In the genomic region with DNA sequence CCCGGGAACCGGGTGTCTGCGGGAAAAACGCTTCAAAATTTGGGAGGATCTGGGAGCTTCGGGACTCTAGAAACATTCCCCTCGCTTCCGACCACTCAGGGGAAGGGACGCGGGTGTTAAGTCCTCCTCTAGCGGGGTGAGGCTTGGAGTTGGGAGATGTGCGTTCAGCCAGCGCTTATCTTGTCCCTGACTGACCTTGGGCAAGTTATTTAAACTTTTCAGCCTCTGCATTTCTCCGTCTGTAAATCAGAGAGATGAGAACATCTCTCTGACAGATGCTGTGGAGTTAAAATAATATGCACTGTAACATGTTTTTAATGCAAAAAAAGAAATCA, we compare ENCODE assay signal across 10 cellular contexts.
A peak's percentile ranks its signal among the peaks of the same experiment; 100 is the strongest.
DNase-seq lines count a peak whose midpoint lies in the region; ATAC-seq, FAIRE-seq and TF ChIP-seq lines count a peak whose summit lies in the region.
"Had no signal": no experiment of that assay in that cellular context is flagged by ENCODE, and none has a peak within 500 bp of the region (broad histone marks: within the 10 kb centered on the region; RNA-seq: fewer than 3 reads in every experiment).

No MANE protein-coding gene starts in this region.

- no peak overlapping the region for H3K23ac ChIP-seq in H1 (ENCODE audit: insufficient read length)

- H2BK5ac ChIP-seq in H1 (ENCODE audit: low read depth, low read length), result no peak overlapping the region

- no peak for FAIRE-seq in H1 (lab: Jason Lieb, UNC)
- FAIRE-seq in H54 (lab: Jason Lieb, UNC), result no peak

- H4K20me1 ChIP-seq in HCT116 (ENCODE audit: insufficient read depth) (no peaks in the 10 kb centered on the region), H1 (replicated peaks in 1 of 2; ENCODE audit: control insufficient read depth in 1 of 2, insufficient read depth in 2 of 2, low read length in 2 of 2) (no peaks in the 10 kb centered on the region)

- CTCF ChIA-PET in A673 (lab: Charles Lee), result no interaction called here
- CTCF ChIA-PET in HCT116 (lab: Charles Lee), result no interaction called here
- CTCF ChIA-PET in H1 (lab: Charles Lee; ENCODE audit: partially characterized antibody), result interaction anchor here (1.5 to 1.7 kb wide), 2 partner anchors 12 to 15 kb away, joined by 3 to 8 read pairs; no protein-coding TSS in a partner anchor

- H2BK120ac ChIP-seq in H1 (replicated peaks; ENCODE audit: low read depth, low read length), result no peak overlapping the region

- no peak overlapping the region for H2AK5ac ChIP-seq in H1 (ENCODE audit: low read depth, low read length)

- H3K27ac ChIP-seq in A673 (ENCODE audit: low read depth, low read length, poor library complexity, severe bottlenecking), result no peak overlapping the region
- H3K27ac ChIP-seq in HCT116 (ENCODE audit: low read depth, low read length), result no peak overlapping the region
- no peak overlapping the region for H3K27ac ChIP-seq in H1 (ENCODE audit: low read depth, low read length)
- H3K27ac ChIP-seq: VCaP had no signal

- no peak overlapping the region for H3K9ac ChIP-seq in HCT116 (ENCODE audit: low read length)
- H3K9ac ChIP-seq in H1 (replicated peaks in 1 of 4; ENCODE audit: extremely low read depth in 1 of 4, low read depth in 3 of 4, low read length in 3 of 4), result no peak overlapping the region

- no peaks in the 10 kb centered on the region for H3K79me1 ChIP-seq in H1 (ENCODE audit: low read depth, low read length)

- H3K18ac ChIP-seq in H1 (ENCODE audit: extremely low read depth, low read length), result no peak overlapping the region

- BruUV-seq in A673 (replicated peaks; lab: Mats Ljungman, UMichigan), result no TSS peak
- no TSS peak for BruUV-seq in HCT116 (replicated peaks; lab: Mats Ljungman, UMichigan)

- ATAC-seq in HCT116 (no peak), GM19035 (IDR thresholded peaks at IDR 0.05; ENCODE audit: unreplicated experiment) (no peak)
- ATAC-seq: CD8-positive, alpha-beta T cell had no signal

- H3K4me1 ChIP-seq in A673 (ENCODE audit: insufficient read depth, low read length, poor library complexity, severe bottlenecking), result no peaks in the 10 kb centered on the region
- H3K4me1 ChIP-seq in HCT116 (ENCODE audit: control insufficient read depth in 1 of 2, insufficient read depth in 2 of 2, low read length in 2 of 2), result peaks cover 0 to 5% of the 10 kb centered on the region in 2 experiments; a peak in 1 of 4 replicates
- peaks cover 0 to 8% (median 4%) of the 10 kb centered on the region in 4 experiments for H3K4me1 ChIP-seq in H1 (replicated peaks in 1 of 4; ENCODE audit: control insufficient read depth in 3 of 4, insufficient read depth in 4 of 4, low read length in 3 of 4)

- H3K79me2 ChIP-seq in HCT116 (ENCODE audit: insufficient read depth, low read length) (no peaks in the 10 kb centered on the region), H1 (ENCODE audit: control insufficient read depth in 1 of 2, insufficient read depth in 2 of 2, low read length in 2 of 2) (no peaks in the 10 kb centered on the region)

- H3K4me2 ChIP-seq in HCT116 (ENCODE audit: low read length), result peak overlapping the region; percentile 64
- H3K4me2 ChIP-seq in H1 (ENCODE audit: insufficient read depth in 1 of 2, low read depth in 2 of 2, low read length in 2 of 2), result peak overlapping the region; percentile 78 to 90

- POLR2A ChIA-PET in A673 (lab: Charles Lee; ENCODE audit: low non-redundant PET) (no interaction called here), HCT116 (lab: Charles Lee) (no interaction called here), H1 (lab: Charles Lee; ENCODE audit: partially characterized antibody) (no interaction called here)

- H4K91ac ChIP-seq in H1 (replicated peaks; ENCODE audit: insufficient read length, low read length), result no peak overlapping the region

- RAD21 ChIA-PET in HCT116 (lab: Charles Lee; ENCODE audit: low non-redundant PET in 1 of 2, low total read pairs in 2 of 2, uncharacterized antibody in 2 of 2, unreplicated experiment in 2 of 2), result no interaction called here

- peaks cover 11% of the 10 kb centered on the region for H3K23me2 ChIP-seq in H1 (ENCODE audit: low read depth, low read length)

- 0 out of 2 replicates have a peak overlapping the region, but pooled peaks have one; percentile 31 for H4K8ac ChIP-seq in H1 (ENCODE audit: extremely low read depth, insufficient read depth, low read length)

- TF ChIP-seq POLR2A in HCT116 (IDR thresholded peaks at IDR 0.05; ENCODE audit: borderline replicate concordance, extremely low read depth, insufficient read depth, insufficient read length) (no peak), H1 (IDR thresholded peaks at IDR 0.05; ENCODE audit: control extremely low read depth in 1 of 2, low read depth in 2 of 2, low read length in 2 of 2) (no peak), H54 (IDR thresholded peaks at IDR 0.05; ENCODE audit: low read depth, low read length) (no peak)

- no peak overlapping the region for H3K14ac ChIP-seq in H1 (ENCODE audit: insufficient read length)

- H3K4ac ChIP-seq in H1 (replicated peaks; ENCODE audit: insufficient read length, low read depth, low read length), result no peak overlapping the region

- TF ChIP-seq EP300 in H1 (IDR thresholded peaks at IDR 0.05; ENCODE audit: borderline replicate concordance in 1 of 2, low read depth in 2 of 2, low read length in 2 of 2), result no peak

- H3K4me3 ChIP-seq in A673 (ENCODE audit: low read depth, low read length, poor library complexity, severe bottlenecking), result peak overlapping the region; percentile 44
- peak overlapping the region; percentile 19 to 45; a peak in 3 of 4 replicates for H3K4me3 ChIP-seq in HCT116 (replicated peaks in 1 of 2; ENCODE audit: low read depth in 1 of 2, low read length in 2 of 2)
- peak overlapping the region; percentile 42 to 64 (median 52); a peak in 7 of 8 replicates for H3K4me3 ChIP-seq in H1 (ENCODE audit: extremely low read depth in 1 of 4, insufficient read depth in 2 of 4, low read depth in 3 of 4, low read length in 4 of 4)

- H3K9me2 ChIP-seq in HCT116 (ENCODE audit: insufficient read depth), result no peaks in the 10 kb centered on the region

- H2AFZ ChIP-seq in HCT116 (ENCODE audit: low read depth, low read length, poor library complexity, severe bottlenecking) (no peak overlapping the region), H1 (ENCODE audit: low read length) (no peak overlapping the region)

- 7% methylated on average over 13 of the region's 13 CpGs; no CpG with 5 or more reads in 1 of the 2 experiments for WGBS in H1 (ENCODE audit: extremely low coverage in 1 of 2, insufficient coverage in 1 of 2, insufficient read length in 1 of 2, insufficient replicate concordance in 2 of 2, low coverage in 1 of 2, low lambda C conversion rate in 2 of 2, missing lambda C conversion rate in 1 of 2), 2 experiments

- no peaks in the 10 kb centered on the region for H3K36me3 ChIP-seq in A673 (ENCODE audit: insufficient read depth, low read length, poor library complexity, severe bottlenecking)
- no peaks in the 10 kb centered on the region for H3K36me3 ChIP-seq in HCT116 (ENCODE audit: control insufficient read depth in 1 of 2, insufficient read depth in 2 of 2, low read length in 2 of 2)
- no peaks in the 10 kb centered on the region for H3K36me3 ChIP-seq in H1 (ENCODE audit: control insufficient read depth in 2 of 4, insufficient read depth in 4 of 4, low read length in 3 of 4)

- intact Hi-C loops in A673 (cut with micrococcal nuclease; ENCODE audit: unreplicated experiment) (no loop called here), HCT116 (cut with micrococcal nuclease) (no loop called here)

- H3K56ac ChIP-seq in H1 (replicated peaks; ENCODE audit: insufficient read length, low read depth, low read length), result no peak overlapping the region

- H3K9me3 ChIP-seq in A673 (ENCODE audit: low read depth, low read length, poor library complexity, severe bottlenecking) (no peaks in the 10 kb centered on the region), HCT116 (ENCODE audit: control insufficient read depth in 1 of 2, insufficient read depth in 1 of 2, low read depth in 1 of 2, low read length in 2 of 2) (no peaks in the 10 kb centered on the region), H1 (ENCODE audit: insufficient read depth in 2 of 2, low read depth in 1 of 2, low read length in 1 of 2) (no peaks in the 10 kb centered on the region)

- H4K5ac ChIP-seq in H1 (ENCODE audit: insufficient read length, low read depth, low read length), result no peak overlapping the region

- TF ChIP-seq RAD21 in HCT116 (IDR thresholded peaks at IDR 0.05; ENCODE audit: low read depth) (no peak), H1 (IDR thresholded peaks at IDR 0.05 in 1 of 2, conservative IDR thresholded peaks at IDR 0.05 in 1 of 2; ENCODE audit: low read depth in 2 of 2, low read length in 2 of 2) (no peak)

- TF ChIP-seq CTCF in A673 (conservative IDR thresholded peaks at IDR 0.05; ENCODE audit: low read depth, low read length), result no peak
- TF ChIP-seq CTCF in HCT116 (IDR thresholded peaks at IDR 0.05 in 2 of 3, conservative IDR thresholded peaks at IDR 0.05 in 1 of 3; ENCODE audit: borderline replicate concordance in 1 of 3, insufficient read depth in 1 of 3, low read depth in 2 of 3, low read length in 2 of 3), result no peak
- TF ChIP-seq CTCF in H1 (IDR thresholded peaks at IDR 0.05; ENCODE audit: control extremely low read depth in 1 of 3, insufficient read depth in 1 of 3, low read depth in 1 of 3, low read length in 3 of 3), result no peak

- H2BK12ac ChIP-seq in H1 (ENCODE audit: low read depth, low read length), result no peak overlapping the region

- no peak for DNase-seq in A673 (ENCODE audit: low spot score)
- no peak for DNase-seq in HCT116 (ENCODE audit: low read depth, low spot score)
- DNase-seq in H1 (ENCODE audit: low read depth in 1 of 2, low spot score in 2 of 2), result no peak
- peak; percentile 22 for DNase-seq in myocyte (ENCODE audit: low read depth)
- DNase-seq in H54 (ENCODE audit: insufficient read length, low spot score), result no peak
- no peak for DNase-seq in GM19240 (ENCODE audit: insufficient read length, low spot score)
- no peak for DNase-seq in glomerular visceral epithelial cell (ENCODE audit: extremely low spot score)
- DNase-seq: CD8-positive, alpha-beta T cell had no signal

- H3K27me3 ChIP-seq in A673 (replicated peaks; ENCODE audit: insufficient read depth, low read depth, low read length, poor library complexity) (peaks cover 35% of the 10 kb centered on the region), HCT116 (ENCODE audit: insufficient read depth, low read length) (no peaks in the 10 kb centered on the region), H1 (replicated peaks in 1 of 4; ENCODE audit: control insufficient read depth in 3 of 4, extremely low read depth in 1 of 4, insufficient read depth in 3 of 4, low read length in 3 of 4) (peaks cover 20 to 43% (median 32%) of the 10 kb centered on the region in 4 experiments)

- no peak overlapping the region for H2BK20ac ChIP-seq in H1 (ENCODE audit: low read length)

- no peak overlapping the region for H2BK15ac ChIP-seq in H1 (ENCODE audit: low read length)

TF ChIP-seq in HCT116, 20 proteins besides CTCF, POLR2A, EP300 and RAD21 (continues in another document):
- no peak for TF ChIP-seq TCF7L2 (IDR thresholded peaks at IDR 0.05; ENCODE audit: borderline replicate concordance, extremely low read depth, insufficient read depth, insufficient read length)
- no peak for TF ChIP-seq CBX3 (IDR thresholded peaks at IDR 0.05; ENCODE audit: low read depth)
- no peak for TF ChIP-seq SIN3A (IDR thresholded peaks at IDR 0.05; ENCODE audit: low read depth)

TF ChIP-seq in H1, 55 proteins besides CTCF, POLR2A, EP300 and RAD21 (continues in another document):
- TF ChIP-seq SAP30 (IDR thresholded peaks at IDR 0.05; ENCODE audit: insufficient read depth, insufficient replicate concordance, low read length), result no peak
- peak; percentile 70 for TF ChIP-seq SUZ12 (IDR thresholded peaks at IDR 0.05; ENCODE audit: low read length)
